ENCODE assay signal across 8 cellular contexts in the genomic region with DNA sequence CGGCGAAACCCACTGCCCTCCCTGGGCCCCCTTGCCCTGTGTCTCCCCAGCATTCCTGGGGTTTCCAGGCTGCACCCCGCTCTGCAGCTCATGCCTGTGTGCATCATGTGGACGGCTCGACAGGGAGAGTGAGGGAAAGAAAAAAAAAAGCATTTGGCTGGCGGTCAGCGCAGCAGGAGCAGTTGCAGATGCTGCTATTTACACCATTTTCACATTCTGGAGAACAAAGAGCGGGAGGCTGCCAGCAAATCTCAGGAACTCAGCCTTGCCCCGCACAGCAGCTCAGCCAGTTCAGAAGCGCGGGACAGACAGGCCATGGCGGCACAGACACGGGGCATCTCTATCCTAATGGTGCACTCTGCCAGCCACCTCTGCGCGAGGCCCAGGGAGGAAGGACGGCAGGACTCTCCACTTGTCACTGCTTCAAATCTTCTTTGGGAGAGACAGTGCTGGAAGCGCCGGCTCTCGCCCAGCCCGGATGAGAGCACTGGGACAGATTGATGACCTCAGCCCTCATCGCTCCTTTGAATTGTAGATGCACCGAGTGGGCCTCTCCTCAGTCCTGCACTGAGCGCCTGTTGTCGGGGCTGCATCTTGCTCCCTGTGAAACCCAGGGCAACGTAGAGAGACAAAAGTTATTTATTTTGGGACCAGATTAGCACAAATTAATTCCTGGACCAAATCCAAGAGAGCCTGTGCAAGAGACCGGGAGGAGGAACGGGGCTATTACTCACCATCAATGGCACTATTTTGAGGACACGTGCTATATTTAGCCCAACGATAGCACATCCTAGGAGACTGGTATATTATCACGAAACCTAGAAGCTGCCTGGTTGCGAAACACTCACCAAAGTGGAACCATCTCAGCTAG.
DNase-seq lines count a peak whose midpoint lies in the region; ATAC-seq and TF ChIP-seq lines count a peak whose summit lies in the region.

No MANE protein-coding gene starts in this region.

- 32 to 49% (median 39%) methylated on average over 31 of the region's 31 CpGs for WGBS in stomach, 5 donors

- H3K27me3 ChIP-seq in HUES6 (ENCODE audit: control insufficient read depth, insufficient read depth, low read length) (no peaks in the 10 kb centered on the region; the same call in 1 of the 2 replicates), breast epithelium (no peaks in the 10 kb centered on the region), stomach (no peaks in the 10 kb centered on the region)

- no peak for DNase-seq in breast epithelium (ENCODE audit: low spot score in 2 of 2)
- DNase-seq in iPS-NIHi11 (ENCODE audit: low spot score) = peak; percentile 55
- no peak for DNase-seq in stomach
- DNase-seq in stimulated activated naive CD8-positive, alpha-beta T cell treated with anti-CD3 and anti-CD28 coated beads, Interleukin-15, Interleukin-2, amounts not matched to agents 100 U/mL and 50 U/mL, for 24 hours = no peak
- DNase-seq in HuH-7.5 (ENCODE audit: low spot score) = no peak
- no peak for DNase-seq in activated T-cell treated with anti-CD3 and anti-CD28 coated beads for 4 hours

- H3K36me3 ChIP-seq in HUES6 (ENCODE audit: control insufficient read depth, insufficient read depth, low read length) (no peaks in the 10 kb centered on the region), breast epithelium (no peaks in the 10 kb centered on the region), stomach (no peaks in the 10 kb centered on the region)

- no peaks in the 10 kb centered on the region for H3K9me3 ChIP-seq in HUES6 (ENCODE audit: control insufficient read depth, insufficient read depth, low read depth, low read length)
- H3K9me3 ChIP-seq in breast epithelium = no peaks in the 10 kb centered on the region
- H3K9me3 ChIP-seq in stomach = no peaks in the 10 kb centered on the region

- peak overlapping the region; percentile 76 for H3K9ac ChIP-seq in HUES6 (ENCODE audit: low read length)

- H3K4me1 ChIP-seq in HUES6 (ENCODE audit: control insufficient read depth, insufficient read depth, low read length) (peaks cover 15% of the 10 kb centered on the region), breast epithelium (no peaks in the 10 kb centered on the region), stomach (peaks cover 0 to 15% (median 7%) of the 10 kb centered on the region in 4 donors)

- TF ChIP-seq CTCF in breast epithelium (IDR thresholded peaks at IDR 0.05) = no peak
- no peak for TF ChIP-seq CTCF in stomach (IDR thresholded peaks at IDR 0.05)

- no peak for TF ChIP-seq EP300 in stomach (IDR thresholded peaks at IDR 0.05)

- H3K27ac ChIP-seq in HUES6 (ENCODE audit: low read depth, low read length) (no peak overlapping the region), breast epithelium (no peak overlapping the region), stomach (peak overlapping the region in 2 of 5 donors; percentile 18 to 23)

- TF ChIP-seq POLR2A in breast epithelium (IDR thresholded peaks at IDR 0.05) = no peak
- no peak for TF ChIP-seq POLR2A in stomach (IDR thresholded peaks at IDR 0.05)

- no peak for ATAC-seq in stimulated activated naive CD8-positive, alpha-beta T cell treated with anti-CD3 and anti-CD28 coated beads, Interleukin-15, Interleukin-2, amounts not matched to agents 100 U/mL and 50 U/mL, for 24 hours
- no peak for ATAC-seq in HG02610 (IDR thresholded peaks at IDR 0.05; ENCODE audit: unreplicated experiment)

- intact Hi-C loops in breast epithelium (cut with DNase I; ENCODE audit: low total_unique reads) (no loop called here), stomach (cut with DNase I; ENCODE audit: low total_unique reads) (no loop called here)

- H3K4me3 ChIP-seq in HUES6 (ENCODE audit: low read depth, low read length) (peak overlapping the region; percentile 55), breast epithelium (peak overlapping the region; percentile 17 to 55 (median 34)), stomach (peak overlapping the region in 3 of 4 donors; percentile 23 to 29 (median 26))
